ENCODE assay signal across 19 cellular contexts in the genomic region with DNA sequence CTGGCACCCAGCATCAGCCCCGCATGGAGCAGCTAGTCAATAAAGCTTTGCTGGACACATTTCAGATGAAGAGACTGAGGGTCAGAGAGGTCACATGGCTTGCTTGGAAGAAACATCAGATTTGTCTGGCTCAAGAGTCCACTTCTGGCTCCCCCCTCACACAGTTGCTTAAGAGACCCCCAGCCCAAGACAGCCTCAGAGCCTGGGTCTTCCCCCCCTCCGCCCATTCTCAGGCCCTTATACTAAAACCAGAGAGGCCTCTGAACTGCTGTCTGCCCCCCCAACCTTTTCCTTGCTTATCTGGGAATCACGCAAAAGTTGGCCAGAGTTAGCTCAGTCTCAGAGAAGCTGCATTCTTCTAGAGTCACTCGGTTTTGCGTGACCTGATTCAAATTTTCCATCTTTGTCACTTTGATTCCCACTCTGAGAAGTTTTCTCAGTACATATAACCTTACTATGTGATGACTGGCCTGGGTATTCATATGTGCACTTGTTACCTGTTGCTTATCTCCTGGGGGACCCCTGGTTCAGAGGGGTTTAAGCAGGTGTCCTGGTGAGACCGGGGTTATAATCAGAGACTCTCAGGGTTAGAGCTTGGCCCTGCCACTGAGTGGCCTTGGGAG.
DNase-seq lines count a peak whose midpoint lies in the region; ATAC-seq and TF ChIP-seq lines count a peak whose summit lies in the region.
"Had no signal": no experiment of that assay in that cellular context is flagged by ENCODE, and none has a peak within 500 bp of the region (broad histone marks: within the 10 kb centered on the region; RNA-seq: fewer than 3 reads in every experiment).

No MANE protein-coding gene starts in this region.

- no peak for DNase-seq in stimulated activated naive CD8-positive, alpha-beta T cell treated with anti-CD3 and anti-CD28 coated beads, Interleukin-15, Interleukin-2, amounts not matched to agents 100 U/mL and 50 U/mL, for 24 hours
- no peak for DNase-seq in stimulated activated naive CD8-positive, alpha-beta T cell treated with anti-CD3 and anti-CD28 coated beads, Interleukin-15, amount 100 ng/mL, for 72 hours
- peak; percentile 39 for DNase-seq in fibroblast of the aortic adventitia (ENCODE audit: low read depth)
- peak in 1 of 2 donors; percentile 81 for DNase-seq in vagina (ENCODE audit: extremely low spot score in 2 of 2)
- no peak for DNase-seq in iPS-NIHi7 (ENCODE audit: extremely low spot score)
- DNase-seq in NCI-H1417 (lab: John Stamatoyannopoulos, UW), result no peak
- DNase-seq in NCI-H2081 (lab: John Stamatoyannopoulos, UW), result no peak
- DNase-seq: activated CD4-positive, alpha-beta T cell treated with anti-CD3 and anti-CD28 coated beads, Interleukin-2, amount 50 U/mL, for 48 hours; activated effector memory CD4-positive, alpha-beta T cell treated with Interleukin-2 at 50 U/mL for 16 hours; DMS153; NCI-H1092 treated with DMSO at 0.1 percent for 48 hours; NCI-H2227 treated with DMSO at 0.1 percent for 48 hours; SJCRH30; stimulated activated naive B cell treated with anti-CD40 and anti-IgM and Interleukin-4, amounts not matched to agents 10 μg/mL and 1 μg/mL and 100 μg/mL, for 72 hours had no signal

- H3K9me3 Mint-ChIP-seq in stimulated activated naive CD8-positive, alpha-beta T cell treated with anti-CD3 and anti-CD28 coated beads, Interleukin-15, amount 100 ng/mL, for 72 hours, result no peaks in the 10 kb centered on the region
- H3K9me3 Mint-ChIP-seq: IgD-negative memory B cell; stimulated activated naive B cell treated with anti-CD40 and anti-IgM and Interleukin-4, amounts not matched to agents 10 μg/mL and 1 μg/mL and 100 μg/mL, for 72 hours had no signal

- peak; percentile 17 for ATAC-seq in stimulated activated naive CD8-positive, alpha-beta T cell treated with anti-CD3 and anti-CD28 coated beads, Interleukin-15, Interleukin-2, amounts not matched to agents 100 U/mL and 50 U/mL, for 24 hours
- ATAC-seq in stimulated activated naive CD8-positive, alpha-beta T cell treated with anti-CD3 and anti-CD28 coated beads, Interleukin-15, amount 100 ng/mL, for 72 hours, result no peak
- ATAC-seq: left lung; stimulated activated naive B cell treated with anti-CD40 and anti-IgM and Interleukin-4, amounts not matched to agents 10 μg/mL and 1 μg/mL and 100 μg/mL, for 72 hours had no signal

- no peak for TF ChIP-seq CTCF in fibroblast of the aortic adventitia (IDR thresholded peaks at IDR 0.05; ENCODE audit: insufficient read depth, low read length)
- no peak for TF ChIP-seq CTCF in parathyroid adenoma (IDR thresholded peaks at IDR 0.05)
- TF ChIP-seq CTCF in vagina (IDR thresholded peaks at IDR 0.05), result no peak

- no peaks in the 10 kb centered on the region for H3K9me3 ChIP-seq in parathyroid adenoma (ENCODE audit: control insufficient read depth, low read length)
- H3K9me3 ChIP-seq in vagina, result no peaks in the 10 kb centered on the region
- H3K9me3 ChIP-seq: left lung, SJCRH30 had no signal

- intact Hi-C loops in vagina (cut with DNase I), result no loop called here

- no peaks in the 10 kb centered on the region for H3K27me3 ChIP-seq in parathyroid adenoma (ENCODE audit: control insufficient read depth, insufficient read depth, low read length)
- H3K27me3 ChIP-seq in vagina, result no peaks in the 10 kb centered on the region
- H3K27me3 ChIP-seq: left lung had no signal

- H2AFZ ChIP-seq in parathyroid adenoma, result no peak overlapping the region

- H3K79me2 ChIP-seq in parathyroid adenoma, result no peaks in the 10 kb centered on the region

- H3K27ac ChIP-seq in parathyroid adenoma (no peak overlapping the region), vagina (peak overlapping the region; percentile 96)
- H3K27ac ChIP-seq: epithelial cell of prostate, SJCRH30 had no signal

- H3K27ac Mint-ChIP-seq in stimulated activated naive CD8-positive, alpha-beta T cell treated with anti-CD3 and anti-CD28 coated beads, Interleukin-15, amount 100 ng/mL, for 72 hours, result no peak overlapping the region
- H3K27ac Mint-ChIP-seq: B cell; stimulated activated naive B cell treated with anti-CD40 and anti-IgM and Interleukin-4, amounts not matched to agents 10 μg/mL and 1 μg/mL and 100 μg/mL, for 72 hours had no signal

- H3K4me3 Mint-ChIP-seq in stimulated activated naive CD8-positive, alpha-beta T cell treated with anti-CD3 and anti-CD28 coated beads, Interleukin-15, amount 100 ng/mL, for 72 hours, result no peak overlapping the region
- H3K4me3 Mint-ChIP-seq: B cell; IgD-negative memory B cell; stimulated activated naive B cell treated with anti-CD40 and anti-IgM and Interleukin-4, amounts not matched to agents 10 μg/mL and 1 μg/mL and 100 μg/mL, for 72 hours had no signal

- H3K4me3 ChIP-seq in fibroblast of the aortic adventitia (ENCODE audit: low read depth, low read length) (no peak overlapping the region), parathyroid adenoma (ENCODE audit: low read depth, low read length) (no peak overlapping the region), vagina (no peak overlapping the region)
- H3K4me3 ChIP-seq: left lung, SJCRH30 had no signal

- H3K27me3 Mint-ChIP-seq in stimulated activated naive CD8-positive, alpha-beta T cell treated with anti-CD3 and anti-CD28 coated beads, Interleukin-15, amount 100 ng/mL, for 72 hours, result no peaks in the 10 kb centered on the region

- no peak for TF ChIP-seq POLR2A in vagina (IDR thresholded peaks at IDR 0.05)

- no peak overlapping the region for H3K9ac ChIP-seq in parathyroid adenoma

- H3K4me2 ChIP-seq in parathyroid adenoma (ENCODE audit: low read length), result peak overlapping the region; percentile 18

- H3K36me3 ChIP-seq in parathyroid adenoma (ENCODE audit: control insufficient read depth, insufficient read depth, low read length), result no peaks in the 10 kb centered on the region
- no peaks in the 10 kb centered on the region for H3K36me3 ChIP-seq in vagina
- H3K36me3 ChIP-seq: left lung, SJCRH30 had no signal

- H3K4me1 ChIP-seq in parathyroid adenoma, result peaks cover 8% of the 10 kb centered on the region
- H3K4me1 ChIP-seq in vagina, result peaks cover 59% of the 10 kb centered on the region

- H3K4me1 Mint-ChIP-seq in stimulated activated naive CD8-positive, alpha-beta T cell treated with anti-CD3 and anti-CD28 coated beads, Interleukin-15, amount 100 ng/mL, for 72 hours, result peaks cover 56% of the 10 kb centered on the region
